8 cellular contexts compared by ENCODE assay signal in genomic region chr19:16897572-16898056, GRCh38. TPM values are rescaled to one million over a fixed set of nuclear protein-coding genes. Genes with fewer than 3 reads are reported as not detected.
DNase-seq lines count a peak whose midpoint lies in the region; ATAC-seq and TF ChIP-seq lines count a peak whose summit lies in the region.

No MANE protein-coding gene starts in this region.

- peak overlapping the region; percentile 49 for H3K4me3 ChIP-seq in AG09309 (ENCODE audit: control insufficient read depth, low read depth, low read length)
- peak overlapping the region; percentile 84 for H3K4me3 ChIP-seq in SK-N-MC
- peak overlapping the region; percentile 65 for H3K4me3 ChIP-seq in fibroblast of the aortic adventitia (ENCODE audit: low read depth, low read length)

- no peaks in the 10 kb centered on the region for H3K9me3 ChIP-seq in SK-N-MC (ENCODE audit: low read depth, low read length)

- no peak for TF ChIP-seq CTCF in AG09309 (IDR thresholded peaks at IDR 0.05; ENCODE audit: control insufficient read depth, insufficient read depth, low read depth, low read length, missing control alignments)
- no peak for TF ChIP-seq CTCF in fibroblast of the aortic adventitia (IDR thresholded peaks at IDR 0.05; ENCODE audit: insufficient read depth, low read length)
- TF ChIP-seq CTCF in osteocyte (IDR thresholded peaks at IDR 0.05): no peak

- no peaks in the 10 kb centered on the region for H3K36me3 ChIP-seq in SK-N-MC (ENCODE audit: insufficient read depth, low read length)

- H3K9me3 Mint-ChIP-seq in osteocyte (ENCODE audit: unreplicated experiment): no peaks in the 10 kb centered on the region

- peaks cover 11% of the 10 kb centered on the region for H3K36me3 Mint-ChIP-seq in osteocyte (ENCODE audit: unreplicated experiment)

- no peak overlapping the region for H3K27ac Mint-ChIP-seq in osteocyte (ENCODE audit: unreplicated experiment)

- peak overlapping the region; percentile 61 for H3K4me3 Mint-ChIP-seq in osteocyte (ENCODE audit: unreplicated experiment)

- no peak for DNase-seq in AG09309 (ENCODE audit: low read depth)
- no peak for DNase-seq in SK-N-MC (ENCODE audit: low read depth, low spot score)
- no peak for DNase-seq in fibroblast of the aortic adventitia (ENCODE audit: low read depth)
- DNase-seq in osteocyte (ENCODE audit: extremely low spot score, unreplicated experiment): no peak
- DNase-seq in activated CD4-positive, CD25-positive, alpha-beta regulatory T cell treated with anti-CD3 and anti-CD28 coated beads, Interleukin-2, amount 50 U/mL, for 72 hours: no peak
- no peak for DNase-seq in NK-92 (lab: John Stamatoyannopoulos, UW; ENCODE audit: unreplicated experiment)

- H3K27ac ChIP-seq in SK-N-MC: no peak overlapping the region

- peak; percentile 25 for ATAC-seq in GM21619 (IDR thresholded peaks at IDR 0.05; ENCODE audit: unreplicated experiment)
- no peak for ATAC-seq in GM21390 (IDR thresholded peaks at IDR 0.05; ENCODE audit: unreplicated experiment)

- H3K4me1 Mint-ChIP-seq in osteocyte (ENCODE audit: unreplicated experiment): peaks cover 19% of the 10 kb centered on the region

- H3K27me3 Mint-ChIP-seq in osteocyte (ENCODE audit: unreplicated experiment): no peaks in the 10 kb centered on the region

- peak overlapping the region; percentile 39 for H3K9ac ChIP-seq in SK-N-MC (ENCODE audit: insufficient read length)

RNA-seq across cellular contexts. Expression of gene F2RL3, which starts 8.8 kb away (rescaled TPM):
- total RNA-seq in fibroblast of the aortic adventitia (ENCODE audit: low replicate concordance) (not detected in 2 replicates), osteocyte (0.08 TPM in 1 of 2 replicates, not detected in the other)
